Comparison of ENCODE assay signal across 1 cellular context in the genomic region with DNA sequence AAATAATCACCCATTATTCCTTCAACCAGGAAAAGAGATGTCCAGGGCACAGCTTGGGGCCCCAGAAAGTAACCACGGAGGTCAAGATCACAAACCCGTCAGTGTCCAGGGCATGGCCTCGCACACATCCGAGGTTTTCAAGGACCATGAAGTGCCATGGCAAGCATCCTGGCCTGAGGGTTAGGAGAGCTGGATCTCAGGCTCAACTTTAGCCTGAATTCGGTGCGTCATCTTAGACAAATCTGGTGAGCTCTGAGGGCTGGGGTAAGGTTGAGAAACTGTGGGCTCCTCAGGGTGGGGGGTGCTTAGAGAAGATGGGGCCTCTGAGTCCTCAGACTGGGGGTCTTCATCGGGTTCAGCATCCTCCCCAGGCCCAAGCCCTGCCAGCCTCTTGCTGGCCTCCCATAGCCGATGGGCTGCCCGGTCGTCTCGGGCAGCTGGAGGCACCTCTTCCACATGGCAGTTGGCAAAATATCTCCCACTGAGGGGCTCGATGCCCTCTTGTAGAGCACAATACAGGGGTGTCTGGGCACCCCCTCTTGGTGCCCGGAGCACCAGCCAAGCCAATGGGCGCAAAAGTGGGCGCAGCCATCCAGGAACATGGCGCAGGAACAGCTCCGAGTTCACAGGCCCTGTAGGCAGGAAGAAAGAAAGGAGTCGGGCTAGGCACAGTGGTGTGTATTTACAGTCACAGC.
TF ChIP-seq lines count a peak whose summit lies in the region.

No MANE protein-coding gene starts in this region.

TF ChIP-seq in H1, 55 proteins besides CTCF, POLR2A, EP300 and RAD21:
- TF ChIP-seq JUN (IDR thresholded peaks at IDR 0.05; ENCODE audit: low read depth, low read length), result no peak
- no peak for TF ChIP-seq ZNF274 (IDR thresholded peaks at IDR 0.05; ENCODE audit: borderline replicate concordance, extremely low read depth, low read length)
- TF ChIP-seq CTBP2 (IDR thresholded peaks at IDR 0.05; ENCODE audit: borderline replicate concordance, insufficient read depth, insufficient read length, low read length), result no peak
- TF ChIP-seq CHD1 (IDR thresholded peaks at IDR 0.05; ENCODE audit: low read depth, low read length), result no peak
- no peak for TF ChIP-seq SIN3A (conservative IDR thresholded peaks at IDR 0.05 in 1 of 2, IDR thresholded peaks at IDR 0.05 in 1 of 2; ENCODE audit: low read depth in 1 of 2, low read length in 2 of 2)
